In genomic region chr17:73799091-73799490, GRCh38 we compare ENCODE assay signal across 17 cellular contexts.
"Had no signal": no experiment of that assay in that cellular context is flagged by ENCODE, and none has a peak within 500 bp of the region (broad histone marks: within the 10 kb centered on the region; RNA-seq: fewer than 3 reads in every experiment).

No MANE protein-coding gene starts in this region.

- H3K27ac ChIP-seq: cardiac muscle cell, Peyer's patch had no signal

- H3K9me3 ChIP-seq: ascending aorta had no signal

- DNase-seq: activated CD4-positive, alpha-beta T cell treated with anti-CD3 and anti-CD28 coated beads for 1 hour; activated CD4-positive, alpha-beta T cell treated with anti-CD3 and anti-CD28 coated beads, Interleukin-2, amount 10 ng/mL, durations not matched to agents 24 days and 14 days; activated CD4-positive, alpha-beta T cell treated with anti-CD3 and anti-CD28 coated beads, Interleukin-2, amount 50 U/mL, for 48 hours; activated CD8-positive, alpha-beta memory T cell treated with anti-CD3 and anti-CD28 coated beads, Interleukin-2, amount 10 ng/mL, durations not matched to agents 7 days and 5 days; activated effector memory CD4-positive, alpha-beta T cell treated with Interleukin-2 at 50 U/mL for 16 hours; activated naive CD4-positive, alpha-beta T cell; activated T-cell treated with anti-CD3 and anti-CD28 coated beads, Interleukin-2, amount 50 U/mL, for 24 hours; KG1; NCI-H1092; NCI-H1930; NK-92 treated with Interleukin-12 subunit alpha and Interleukin-12 subunit beta, amount 100 ng/mL, for 24 hours; Peyer's patch; T-helper 17 cell; T-helper 9 cell had no signal

- H3K36me3 ChIP-seq: ascending aorta, cardiac muscle cell, Peyer's patch had no signal

- H3K4me3 ChIP-seq: ascending aorta, cardiac muscle cell, Peyer's patch had no signal

- H3K27me3 ChIP-seq: ascending aorta, cardiac muscle cell, Peyer's patch had no signal

- ATAC-seq: activated CD8-positive, alpha-beta memory T cell treated with anti-CD3 and anti-CD28 coated beads, Interleukin-2, amount 10 ng/mL, durations not matched to agents 7 days and 5 days; T-helper 17 cell; WTC11 had no signal
